Comparison of ENCODE assay signal across 36 cellular contexts in genomic region chr19:9057505-9058258, GRCh38. TPM values are rescaled to one million over a fixed set of nuclear protein-coding genes. Genes with fewer than 3 reads are reported as not detected.
"Had no signal": no experiment of that assay in that cellular context is flagged by ENCODE, and none has a peak within 500 bp of the region (broad histone marks: within the 10 kb centered on the region; RNA-seq: fewer than 3 reads in every experiment).

No MANE protein-coding gene starts in this region.

- H3K4me3 ChIP-seq: colonic mucosa, esophagus squamous epithelium, heart right ventricle, lung, prostate gland, right atrium auricular region, smooth muscle cell, suprapubic skin, transverse colon, vagina had no signal

- H3K9me3 Mint-ChIP-seq: dendritic cell treated with granulocyte-macrophage colony-stimulating factor and Interleukin-4, amounts not matched to agents 40 ng/mL and 50 ng/mL, for 4 days; mesothelial cell of epicardium; stimulated activated naive CD8-positive, alpha-beta T cell treated with anti-CD3 and anti-CD28 coated beads, Interleukin-15, amount 100 ng/mL, for 72 hours had no signal

- H3K27ac ChIP-seq: colonic mucosa, esophagus squamous epithelium, heart right ventricle, prostate gland, right atrium auricular region, suprapubic skin, transverse colon, vagina had no signal

- FAIRE-seq: islet of Langerhans had no signal

- ATAC-seq: heart right ventricle; left colon; naive thymus-derived CD4-positive, alpha-beta T cell; sciatic nerve; stimulated activated naive CD8-positive, alpha-beta T cell treated with anti-CD3 and anti-CD28 coated beads, Interleukin-15, amount 100 ng/mL, for 72 hours had no signal

- DNase-seq: colonic mucosa; effector memory CD4-positive, alpha-beta T cell; erythroblast; esophagus squamous epithelium; foreskin melanocyte; glutamatergic neuron; heart right ventricle; hippocampal formation; left colon; naive thymus-derived CD4-positive, alpha-beta T cell; nucleus accumbens; stimulated activated CD4-positive, alpha-beta T cell treated with anti-CD3 and anti-CD28 coated beads, Interleukin-12 subunit alpha, Interleukin-12 subunit beta, amount 100 ng/mL, for 4 hours; stimulated activated CD4-positive, alpha-beta T cell treated with anti-CD3 and anti-CD28 coated beads, Interleukin-1b, Interleukin-23, amount 100 ng/mL, for 48 hours; stimulated activated CD4-positive, alpha-beta T cell treated with anti-CD3 and anti-CD28 coated beads, Interleukin-4, amount 100 ng/mL, for 1 hour; stimulated activated CD8-positive, alpha-beta memory T cell treated with anti-CD3 and anti-CD28 coated beads, Interleukin-4, amount 100 ng/mL, for 48 hours; stimulated activated naive CD4-positive, alpha-beta T cell; stimulated activated naive CD8-positive, alpha-beta T cell treated with anti-CD3 and anti-CD28 coated beads, Interleukin-15, amount 100 ng/mL, for 72 hours; transverse colon had no signal

- H3K36me3 Mint-ChIP-seq: mesothelial cell of epicardium; naive thymus-derived CD4-positive, alpha-beta T cell had no signal

- H3K4me2 ChIP-seq: smooth muscle cell had no signal

- H3K27ac Mint-ChIP-seq: dendritic cell treated with granulocyte-macrophage colony-stimulating factor and Interleukin-4, amounts not matched to agents 40 ng/mL and 50 ng/mL, for 4 days; memory B cell; naive thymus-derived CD4-positive, alpha-beta T cell; nephron; stimulated activated naive CD8-positive, alpha-beta T cell treated with anti-CD3 and anti-CD28 coated beads, Interleukin-15, amount 100 ng/mL, for 72 hours had no signal

- H3K36me3 ChIP-seq: colonic mucosa, esophagus squamous epithelium, heart right ventricle, prostate gland, right atrium auricular region, suprapubic skin, transverse colon, vagina had no signal

- H3K9me3 ChIP-seq: colonic mucosa, esophagus squamous epithelium, heart right ventricle, prostate gland, right atrium auricular region, suprapubic skin, transverse colon, vagina had no signal

- H3K4me1 Mint-ChIP-seq: memory B cell; stimulated activated naive CD8-positive, alpha-beta T cell treated with anti-CD3 and anti-CD28 coated beads, Interleukin-15, amount 100 ng/mL, for 72 hours had no signal

- H3K27me3 Mint-ChIP-seq: dendritic cell treated with granulocyte-macrophage colony-stimulating factor and Interleukin-4, amounts not matched to agents 40 ng/mL and 50 ng/mL, for 4 days had no signal

- H3K27me3 ChIP-seq: colonic mucosa, right atrium auricular region, transverse colon, vagina had no signal

- H3K4me3 Mint-ChIP-seq: dendritic cell treated with granulocyte-macrophage colony-stimulating factor and Interleukin-4, amounts not matched to agents 40 ng/mL and 50 ng/mL, for 4 days; memory B cell; mesothelial cell of epicardium; naive thymus-derived CD4-positive, alpha-beta T cell; nephron; stimulated activated naive CD8-positive, alpha-beta T cell treated with anti-CD3 and anti-CD28 coated beads, Interleukin-15, amount 100 ng/mL, for 72 hours had no signal

- H3K4me1 ChIP-seq: colonic mucosa, heart right ventricle, prostate gland, right atrium auricular region, suprapubic skin, transverse colon, vagina had no signal

RNA-seq across cellular contexts. Expression of gene OR1M1, which starts 29.2 kb away (rescaled TPM):
- total RNA-seq: colonic mucosa; esophagus squamous epithelium; heart right ventricle; kidney epithelial cell; left colon; liver; lung; mesothelial cell of epicardium; mucosa of gallbladder; naive thymus-derived CD4-positive, alpha-beta T cell; osteocyte; prostate gland; right atrium auricular region; sciatic nerve; smooth muscle cell; suprapubic skin; transverse colon; ureter; vagina had no signal
- polyA plus RNA-seq: heart right ventricle; liver; naive thymus-derived CD4-positive, alpha-beta T cell; smooth muscle cell had no signal

RNA-seq across cellular contexts. Expression of gene MUC16, which starts 47.5 kb away (rescaled TPM):
- total RNA-seq: osteocyte, transverse colon had no signal
- polyA plus RNA-seq: heart right ventricle; liver; naive thymus-derived CD4-positive, alpha-beta T cell; smooth muscle cell had no signal

RNA-seq across cellular contexts. Expression of gene OR7G2, which starts 49.6 kb away (rescaled TPM):
- total RNA-seq: colonic mucosa; esophagus squamous epithelium; heart right ventricle; kidney epithelial cell; left colon; liver; lung; mesothelial cell of epicardium; mucosa of gallbladder; naive thymus-derived CD4-positive, alpha-beta T cell; osteocyte; prostate gland; right atrium auricular region; sciatic nerve; smooth muscle cell; suprapubic skin; transverse colon; ureter; vagina had no signal
- polyA plus RNA-seq: heart right ventricle; liver; lung; naive thymus-derived CD4-positive, alpha-beta T cell; smooth muscle cell had no signal

RNA-seq across cellular contexts. Expression of gene OR7G1, which starts 57.9 kb away (rescaled TPM):
- total RNA-seq: colonic mucosa; esophagus squamous epithelium; heart right ventricle; kidney epithelial cell; left colon; liver; lung; mesothelial cell of epicardium; mucosa of gallbladder; naive thymus-derived CD4-positive, alpha-beta T cell; osteocyte; prostate gland; right atrium auricular region; sciatic nerve; smooth muscle cell; suprapubic skin; transverse colon; ureter; vagina had no signal
- polyA plus RNA-seq: heart right ventricle; liver; lung; naive thymus-derived CD4-positive, alpha-beta T cell; smooth muscle cell; thymus had no signal
